ENCODE assay signal across 8 cellular contexts in genomic region chr11:14308114-14308896, GRCh38. TPM values are rescaled to one million over a fixed set of nuclear protein-coding genes. Genes with fewer than 3 reads are reported as not detected.
DNase-seq lines count a peak whose midpoint lies in the region; FAIRE-seq and TF ChIP-seq lines count a peak whose summit lies in the region.

No MANE protein-coding gene starts in this region.

- H3K4me1 ChIP-seq in keratinocyte (ENCODE audit: control insufficient read depth, extremely low read depth, insufficient read depth, low read length): peaks cover 27% of the 10 kb centered on the region

- H3K79me2 ChIP-seq in keratinocyte (ENCODE audit: control insufficient read depth, insufficient read depth, low read length): peaks cover 94% of the 10 kb centered on the region

- DNase-seq in DMS153 treated with DMSO at 0.1 percent for 48 hours (lab: John Stamatoyannopoulos, UW; ENCODE audit: unreplicated experiment): peak; percentile 5
- no peak for DNase-seq in DMS153 (lab: John Stamatoyannopoulos, UW)
- DNase-seq in H54 (ENCODE audit: insufficient read length, low spot score): peak; percentile 16
- DNase-seq in NCI-H1105 (lab: John Stamatoyannopoulos, UW): peak; percentile 12
- DNase-seq in amniotic epithelial cell (ENCODE audit: low read depth): peak; percentile 60
- no peak for DNase-seq in keratinocyte (ENCODE audit: low read depth, low spot score)
- DNase-seq in SHP77 (lab: John Stamatoyannopoulos, UW): no peak
- DNase-seq in germinal center (ENCODE audit: low spot score): no peak

- H3K4me3 ChIP-seq in keratinocyte (ENCODE audit: control insufficient read depth in 2 of 3, extremely low read depth in 1 of 3, insufficient read depth in 2 of 3, low read depth in 1 of 3, low read length in 3 of 3): no peak overlapping the region

- TF ChIP-seq CTCF in keratinocyte (optimal IDR thresholded peaks at IDR 0.05 in 1 of 3, IDR thresholded peaks at IDR 0.05 in 1 of 3, conservative IDR thresholded peaks at IDR 0.05 in 1 of 3; ENCODE audit: extremely low read depth in 1 of 3, insufficient read depth in 2 of 3, low read length in 3 of 3): peak; percentile 45 to 69 (median 56)

- no peak for TF ChIP-seq POLR2A in H54 (IDR thresholded peaks at IDR 0.05; ENCODE audit: low read depth, low read length)

- peaks cover 15% of the 10 kb centered on the region for H4K20me1 ChIP-seq in keratinocyte (ENCODE audit: control insufficient read depth, extremely low read depth, insufficient read depth, low read length)

- H3K36me3 ChIP-seq in keratinocyte (ENCODE audit: control insufficient read depth in 2 of 2, extremely low read depth in 1 of 2, insufficient read depth in 2 of 2, low read length in 2 of 2): no peaks in the 10 kb centered on the region

- no peak overlapping the region for H2AFZ ChIP-seq in keratinocyte (ENCODE audit: control insufficient read depth, low read length)

- dilution Hi-C loops in keratinocyte (cut with MboI; ENCODE audit: extremely low pct_ligation_motif_present, low sequenced_read_pairs): no loop called here

- no peak overlapping the region for H3K9ac ChIP-seq in keratinocyte (ENCODE audit: control insufficient read depth, extremely low read depth, insufficient read depth, low read length)

- no peaks in the 10 kb centered on the region for H3K27me3 ChIP-seq in keratinocyte (ENCODE audit: control insufficient read depth, extremely low read depth, insufficient read depth, low read length)

- no peak overlapping the region for H3K4me2 ChIP-seq in keratinocyte (ENCODE audit: control insufficient read depth, extremely low read depth, insufficient read depth, low read depth, low read length)

- peaks cover 7% of the 10 kb centered on the region for H3K9me1 ChIP-seq in keratinocyte (ENCODE audit: control insufficient read depth, extremely low read depth, insufficient read depth, low read length)

- no peak overlapping the region for H3K27ac ChIP-seq in keratinocyte (ENCODE audit: control insufficient read depth, insufficient read depth, low read length)

- H3K9me3 ChIP-seq in keratinocyte (ENCODE audit: control insufficient read depth, low read depth, low read length): no peaks in the 10 kb centered on the region

- FAIRE-seq in H54 (lab: Jason Lieb, UNC) (no peak), keratinocyte (lab: Jason Lieb, UNC) (peak; percentile 5)

RNA-seq across cellular contexts. Expression of gene RRAS2, which starts 50.7 kb away (rescaled TPM):
- polyA plus RNA-seq in keratinocyte: 52.2 to 99.3 TPM (median 54.4 TPM) in 3 replicates
- polyA plus RNA-seq in keratinocyte (2011; ENCODE audit: low read depth): 167 TPM
- polyA plus RNA-seq in keratinocyte (2011; cell fraction: cytosol; rRNA removed): 55.6 and 125 TPM in 2 replicates
- 34.4 and 46.8 TPM in 2 replicates for polyA plus RNA-seq in keratinocyte (2011; cell fraction: nucleus; rRNA removed)
- 54.5 and 85.9 TPM in 2 replicates for polyA plus RNA-seq in keratinocyte (2012; ENCODE audit: low replicate concordance)
- polyA minus RNA-seq in keratinocyte: 5.9 to 58.9 TPM (median 22.4 TPM) in 3 replicates
- polyA minus RNA-seq in keratinocyte (2011; cell fraction: cytosol; rRNA and poly(A)+ RNA removed): 77.7 TPM
- 27.5 and 43.4 TPM in 2 replicates for polyA minus RNA-seq in keratinocyte (2011; cell fraction: nucleus; rRNA and poly(A)+ RNA removed)

Comparison
In these comparisons a context has a peak if more than half of its experiments do, and no peak if none do; other contexts are left out.
1. DNase-seq: peak in DMS153 treated with DMSO at 0.1 percent for 48 hours (single experiment), H54 (single experiment), NCI-H1105 (single experiment) and amniotic epithelial cell (single experiment); none in DMS153 (single experiment), keratinocyte (single experiment), SHP77 (0 of 2) and germinal center (single experiment).